8 cellular contexts compared by ENCODE assay signal in genomic region chr5:66143473-66144073, GRCh38. TPM values are rescaled to one million over a fixed set of nuclear protein-coding genes. Genes with fewer than 3 reads are reported as not detected.
A peak's percentile ranks its signal among the peaks of the same experiment; 100 is the strongest.
DNase-seq lines count a peak whose midpoint lies in the region; ATAC-seq and TF ChIP-seq lines count a peak whose summit lies in the region.

No MANE protein-coding gene starts in this region.

- peaks cover 16% of the 10 kb centered on the region; the same call in 1 of the 2 replicates for H3F3A ChIP-seq in MM.1S (ENCODE audit: insufficient read depth, low read length)

- H3K4me3 ChIP-seq in MM.1S (ENCODE audit: low read length) (peak overlapping the region; percentile 85), choroid plexus epithelial cell (ENCODE audit: low read depth, low read length) (peak overlapping the region; percentile 93), mononuclear cell (ENCODE audit: low read length) (peak overlapping the region; percentile 96)

- H3K27me3 ChIP-seq in MM.1S (replicated peaks; ENCODE audit: insufficient read depth, low read length), result no peaks in the 10 kb centered on the region
- H3K27me3 ChIP-seq in mononuclear cell (ENCODE audit: insufficient read depth, low read length), result no peaks in the 10 kb centered on the region

- ATAC-seq in GM21723 (IDR thresholded peaks at IDR 0.05; ENCODE audit: unreplicated experiment) (peak; percentile 34), HG03196 (IDR thresholded peaks at IDR 0.05; ENCODE audit: unreplicated experiment) (no peak)

- H3K36me3 ChIP-seq in ES-I3 (ENCODE audit: insufficient read depth, low read length), result no peaks in the 10 kb centered on the region
- H3K36me3 ChIP-seq in MM.1S (replicated peaks; ENCODE audit: insufficient read depth, low read length), result no peaks in the 10 kb centered on the region; the same call in 1 of the 2 replicates

- H3K27ac ChIP-seq in MM.1S (ENCODE audit: low read length), result peak overlapping the region; percentile 95

- 0 out of 2 replicates have a peak, but pooled peaks cover under 1% of the 10 kb centered on the region for H4K20me1 ChIP-seq in MM.1S (ENCODE audit: insufficient read depth, low read length)

- H3K4me1 ChIP-seq in ES-I3 (ENCODE audit: insufficient read depth, low read length) (no peaks in the 10 kb centered on the region), MM.1S (ENCODE audit: low read length) (peaks cover 20% of the 10 kb centered on the region), mononuclear cell (ENCODE audit: insufficient read depth, low read length) (peaks cover 16% of the 10 kb centered on the region)

- peaks cover 43% of the 10 kb centered on the region for H3K79me2 ChIP-seq in MM.1S (ENCODE audit: low read length)

- H3K9ac ChIP-seq in ES-I3 (ENCODE audit: low read depth, low read length) (peak overlapping the region; percentile 98), MM.1S (ENCODE audit: low read length) (peak overlapping the region; percentile 98)

- H3K9me3 ChIP-seq in ES-I3 (ENCODE audit: control insufficient read depth, insufficient read depth, low read length) (no peaks in the 10 kb centered on the region), MM.1S (replicated peaks; ENCODE audit: insufficient read depth, low read length) (no peaks in the 10 kb centered on the region), mononuclear cell (ENCODE audit: low read depth, low read length) (no peaks in the 10 kb centered on the region)

- H3K9me2 ChIP-seq in MM.1S (replicated peaks; ENCODE audit: insufficient read depth, low read length), result no peaks in the 10 kb centered on the region

- TF ChIP-seq CTCF in MM.1S (IDR thresholded peaks at IDR 0.05; ENCODE audit: low read length) (no peak), choroid plexus epithelial cell (conservative IDR thresholded peaks at IDR 0.05; ENCODE audit: low read depth, low read length) (no peak)

- H2AFZ ChIP-seq in MM.1S (ENCODE audit: low read length), result peak overlapping the region; percentile 99

- DNase-seq in MM.1S, result peak; percentile 11
- DNase-seq in choroid plexus epithelial cell (ENCODE audit: low read depth), result no peak
- no peak for DNase-seq in NCI-H2227 (lab: John Stamatoyannopoulos, UW; ENCODE audit: unreplicated experiment)
- no peak for DNase-seq in GM19238 (ENCODE audit: insufficient read length, low spot score)

- H3K4me2 ChIP-seq in MM.1S (ENCODE audit: low read depth, low read length), result peak overlapping the region; percentile 95

RNA-seq across cellular contexts. Expression of gene SREK1, which starts 0.5 kb away (rescaled TPM):
- total RNA-seq in mononuclear cell, result 325 TPM
